Comparison of ENCODE assay signal across 8 cellular contexts in genomic region chr11:102530558-102530957, GRCh38. TPM values are rescaled to one million over a fixed set of nuclear protein-coding genes. Genes with fewer than 3 reads are reported as not detected.
A peak's percentile ranks its signal among the peaks of the same experiment; 100 is the strongest.
DNase-seq lines count a peak whose midpoint lies in the region; ATAC-seq and TF ChIP-seq lines count a peak whose summit lies in the region.

TSS of gene MMP7 (minus strand) at chr11:102530747. CDS start at chr11:102530700, 47 bp downstream.

- intact Hi-C loops in activated B cell treated with CpG ODN at 0.5 μM for 24 hours (cut with micrococcal nuclease) = no loop called here
- intact Hi-C loops in left colon (cut with DNase I, micrococcal nuclease) = no loop called here
- intact Hi-C loops in Right ventricle myocardium inferior (cut with DNase I) = no loop called here

- TF ChIP-seq CTCF in activated B cell treated with CpG ODN at 0.5 μM for 24 hours (IDR thresholded peaks at IDR 0.05) (no peak), GM20000 (IDR thresholded peaks at IDR 0.05; ENCODE audit: extremely low read depth, missing control alignments) (no peak)

- in situ Hi-C loops in Caki2 (cut with HindIII; ENCODE audit: low pct_unique_long_range_greater_than_20kb, low sequenced_read_pairs) = no loop called here

- no peaks in the 10 kb centered on the region for H3K27me3 Mint-ChIP-seq in activated B cell treated with CpG ODN at 0.5 μM for 24 hours

- H3K4me3 Mint-ChIP-seq in activated B cell treated with CpG ODN at 0.5 μM for 24 hours = peak within 1 kb of the TSS; percentile 39

- DNase-seq in Caki2 (ENCODE audit: low read depth) (peak; percentile 82), activated B cell treated with CpG ODN at 0.5 μM for 24 hours (no peak), left colon (peak in 1 of 2 donors; percentile 6), Right ventricle myocardium inferior (ENCODE audit: missing footprints) (no peak), NCI-H1417 (lab: John Stamatoyannopoulos, UW) (no peak), GM20000 (ENCODE audit: low spot score) (no peak)
- DNase-seq in activated CD4-positive, alpha-beta T cell treated with anti-CD3 and anti-CD28 coated beads, Interleukin-2, amount 50 U/mL, for 4 hours = no peak

- peak within 1 kb of the TSS; percentile 37 for H3K27ac Mint-ChIP-seq in activated B cell treated with CpG ODN at 0.5 μM for 24 hours

- no peaks in the 10 kb centered on the region for H3K9me3 Mint-ChIP-seq in activated B cell treated with CpG ODN at 0.5 μM for 24 hours

- ATAC-seq in HG03064 (IDR thresholded peaks at IDR 0.05; ENCODE audit: low read depth, unreplicated experiment) (peak; percentile 56), activated B cell treated with CpG ODN at 0.5 μM for 24 hours (ENCODE audit: low read depth) (peak; percentile 37), left colon (peak; percentile 65), Right ventricle myocardium inferior (no peak)

- H3K4me1 Mint-ChIP-seq in activated B cell treated with CpG ODN at 0.5 μM for 24 hours = peaks cover 17% of the 10 kb centered on the region

- H3K36me3 Mint-ChIP-seq in activated B cell treated with CpG ODN at 0.5 μM for 24 hours (ENCODE audit: low read depth) = no peaks in the 10 kb centered on the region

- CTCF ChIA-PET in activated B cell treated with CpG ODN at 0.5 μM for 24 hours (lab: Charles Lee) = interaction anchor here (0.8 kb wide), 2 partner anchors 14 to 163 kb away, joined by 4 to 5 read pairs; no protein-coding TSS in a partner anchor

- POLR2A ChIA-PET in activated B cell treated with CpG ODN at 0.5 μM for 24 hours (lab: Charles Lee) = no interaction called here

RNA-seq across cellular contexts. Expression of gene MMP7, which starts in this region (rescaled TPM):
- 1,017 and 1,188 TPM in 2 replicates for total RNA-seq in Caki2 (2014; rRNA removed; shearing (Covaris generic); ENCODE audit: low replicate concordance)
- total RNA-seq in activated B cell treated with CpG ODN at 0.5 μM for 24 hours = not detected in 2 replicates
- not detected for total RNA-seq in left colon
- total RNA-seq in Right ventricle myocardium inferior = not detected

Comparison
In these comparisons a context has a peak if more than half of its experiments do, and no peak if none do; other contexts are left out.
1. RNA of gene MMP7 (total RNA-seq): 1,017 to 1,188 TPM in Caki2; not detected in left colon, not detected in activated B cell treated with CpG ODN at 0.5 μM for 24 hours and not detected in Right ventricle myocardium inferior (single experiment); every median in the first group is over 100 times any median in the second.
2. Peak in ATAC-seq in activated B cell treated with CpG ODN at 0.5 μM for 24 hours; RNA of the gene not detected or under 1 TPM.
3. Peak in ATAC-seq in left colon; RNA of the gene not detected or under 1 TPM.